11 cellular contexts compared by ENCODE assay signal in the genomic region with DNA sequence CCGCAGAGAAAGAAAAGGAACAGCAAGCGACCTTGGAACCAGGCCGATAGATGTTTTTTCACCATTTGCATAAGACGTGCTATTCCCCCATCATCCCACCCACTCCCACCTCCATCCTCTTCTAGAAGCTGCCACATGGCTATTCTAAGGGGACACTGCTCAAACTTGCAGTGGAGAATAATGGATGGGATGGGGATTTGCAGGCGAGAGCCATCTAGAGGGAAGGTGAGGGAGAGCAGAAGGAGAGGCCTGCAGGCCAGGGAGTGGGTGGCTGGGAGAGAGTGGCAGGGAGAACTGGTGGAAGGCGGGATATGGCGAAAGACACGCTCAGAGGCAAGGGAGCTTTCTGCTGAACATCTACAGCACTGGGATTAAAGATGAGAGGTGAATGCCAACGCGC.
DNase-seq lines count a peak whose midpoint lies in the region; ATAC-seq and TF ChIP-seq lines count a peak whose summit lies in the region.
"Had no signal": no experiment of that assay in that cellular context is flagged by ENCODE, and none has a peak within 500 bp of the region (broad histone marks: within the 10 kb centered on the region; RNA-seq: fewer than 3 reads in every experiment).

No MANE protein-coding gene starts in this region.

- no peak overlapping the region for H2BK120ac ChIP-seq in neuronal stem cell (ENCODE audit: low read depth, low read length)

- H3K27me3 Mint-ChIP-seq in natural killer cell (ENCODE audit: low read depth in 2 of 2) = peaks cover 0 to 4% of the 10 kb centered on the region in 2 donors
- H3K27me3 Mint-ChIP-seq in T-helper 17 cell = peaks cover 12% of the 10 kb centered on the region

- H3K4me2 ChIP-seq in GM23248 (ENCODE audit: unreplicated experiment) = no peak overlapping the region
- no peak overlapping the region for H3K4me2 ChIP-seq in neuronal stem cell (ENCODE audit: insufficient read depth, low read length, poor library complexity, severe bottlenecking)

- no peak overlapping the region for H2AK5ac ChIP-seq in neuronal stem cell (ENCODE audit: low read depth, low read length)

- H3K9me3 Mint-ChIP-seq in natural killer cell = peaks cover 0 to 2% of the 10 kb centered on the region in 2 donors

- in situ Hi-C loops in GM23248 (cut with MboI) = no loop called here

- H3K36me3 Mint-ChIP-seq in natural killer cell (no peaks in the 10 kb centered on the region), T-helper 17 cell (ENCODE audit: low read depth) (no peaks in the 10 kb centered on the region)

- H3K14ac ChIP-seq in neuronal stem cell (ENCODE audit: low read length) = no peak overlapping the region

- H3K9ac ChIP-seq in GM23248 = no peak overlapping the region
- H3K9ac ChIP-seq in neuronal stem cell (ENCODE audit: low read depth, low read length, poor library complexity) = no peak overlapping the region

- H3K4me3 Mint-ChIP-seq in natural killer cell (no peak overlapping the region), T-helper 17 cell (no peak overlapping the region)

- ATAC-seq in natural killer cell (no peak), HG03135 (IDR thresholded peaks at IDR 0.05; ENCODE audit: unreplicated experiment) (no peak), T-helper 17 cell (no peak)

- intact Hi-C loops in natural killer cell (cut with micrococcal nuclease) = no loop called here

- DNase-seq in GM23248 (peak; percentile 22), NCI-H526 treated with DMSO at 0.1 percent for 48 hours (lab: John Stamatoyannopoulos, UW) (peak; percentile 25), choroid plexus epithelial cell (ENCODE audit: low read depth) (peak; percentile 34), neuronal stem cell (ENCODE audit: low spot score) (no peak), natural killer cell (no peak), T-helper 17 cell (no peak), GM10266 (ENCODE audit: extremely low spot score) (no peak)
- DNase-seq: activated T-cell treated with anti-CD3 and anti-CD28 coated beads, Interleukin-2, amount 50 U/mL, for 1 hour; dorsolateral prefrontal cortex had no signal

- no peaks in the 10 kb centered on the region for H3K9me3 ChIP-seq in GM23248 (ENCODE audit: low read depth)
- H3K9me3 ChIP-seq in neuronal stem cell (replicated peaks in 1 of 2; ENCODE audit: control insufficient read depth in 2 of 2, insufficient read depth in 1 of 2, low read depth in 1 of 2, low read length in 2 of 2) = no peaks in the 10 kb centered on the region
- H3K9me3 ChIP-seq in T-helper 17 cell (ENCODE audit: control insufficient read depth, low read length, poor library complexity, severe bottlenecking) = no peaks in the 10 kb centered on the region

- H3K4me1 Mint-ChIP-seq in natural killer cell (no peaks in the 10 kb centered on the region), T-helper 17 cell (no peaks in the 10 kb centered on the region)

- H3K27ac ChIP-seq in GM23248 (no peak overlapping the region), neuronal stem cell (replicated peaks; ENCODE audit: low read length) (no peak overlapping the region)

- H3K36me3 ChIP-seq in GM23248 (ENCODE audit: low read depth) (no peaks in the 10 kb centered on the region), neuronal stem cell (replicated peaks in 1 of 2; ENCODE audit: control insufficient read depth in 2 of 2, insufficient read depth in 2 of 2, low read length in 2 of 2) (no peaks in the 10 kb centered on the region)

- H2AFZ ChIP-seq in GM23248 = no peak overlapping the region
- H2AFZ ChIP-seq in neuronal stem cell (ENCODE audit: low read length) = peak overlapping the region; percentile 3

- H3K4me3 ChIP-seq in GM23248 = no peak overlapping the region
- no peak overlapping the region for H3K4me3 ChIP-seq in choroid plexus epithelial cell (ENCODE audit: low read depth, low read length)
- H3K4me3 ChIP-seq in neuronal stem cell (ENCODE audit: low read length in 2 of 2) = no peak overlapping the region
- H3K4me3 ChIP-seq: dorsolateral prefrontal cortex, lung had no signal

- H3K79me2 ChIP-seq in GM23248 (ENCODE audit: insufficient read depth) = no peaks in the 10 kb centered on the region

- H3K79me1 ChIP-seq in neuronal stem cell (ENCODE audit: low read depth, low read length) = no peaks in the 10 kb centered on the region

- no peaks in the 10 kb centered on the region for H3F3A ChIP-seq in GM23248 (ENCODE audit: insufficient read depth)

- H2BK15ac ChIP-seq in neuronal stem cell (ENCODE audit: low read length) = no peak overlapping the region

- no peaks in the 10 kb centered on the region for H3K9me2 ChIP-seq in GM23248 (ENCODE audit: insufficient read depth)

- no peaks in the 10 kb centered on the region for H4K20me1 ChIP-seq in GM23248 (ENCODE audit: insufficient read depth)

- H3K18ac ChIP-seq in neuronal stem cell (ENCODE audit: low read length) = no peak overlapping the region

- H4K8ac ChIP-seq in neuronal stem cell (ENCODE audit: low read depth, low read length) = no peak overlapping the region

- H3K27me3 ChIP-seq in GM23248 (replicated peaks; ENCODE audit: insufficient read depth) (no peaks in the 10 kb centered on the region), neuronal stem cell (ENCODE audit: control insufficient read depth in 3 of 3, insufficient read depth in 3 of 3, low read depth in 1 of 3, low read length in 3 of 3) (no peaks in the 10 kb centered on the region)
- H3K27me3 ChIP-seq: dorsolateral prefrontal cortex had no signal

- H4K91ac ChIP-seq in neuronal stem cell (ENCODE audit: low read depth, low read length, poor library complexity) = no peak overlapping the region

- 69 to 70% methylated on average over 10 of the region's 10 CpGs for WGBS in GM23248 (ENCODE audit: low coverage in 1 of 2, low lambda C conversion rate in 2 of 2, missing lambda C conversion rate in 2 of 2), 2 experiments
- no CpG with 5 or more reads among the region's 10 CpGs for WGBS in neuronal stem cell (ENCODE audit: extremely low coverage in 2 of 2, insufficient read length in 2 of 2, insufficient replicate concordance in 1 of 2), 2 donors

- H3K23ac ChIP-seq in neuronal stem cell (ENCODE audit: low read depth, low read length, poor library complexity) = no peak overlapping the region

- H3K27ac Mint-ChIP-seq in natural killer cell (no peak overlapping the region), T-helper 17 cell (no peak overlapping the region)

- no peak overlapping the region for H3K4ac ChIP-seq in neuronal stem cell (ENCODE audit: low read length)

- no peak overlapping the region for H2BK12ac ChIP-seq in neuronal stem cell (ENCODE audit: low read length)

- TF ChIP-seq CTCF in choroid plexus epithelial cell (conservative IDR thresholded peaks at IDR 0.05; ENCODE audit: low read depth, low read length) = peak; percentile 51
- no peak for TF ChIP-seq CTCF in natural killer cell (IDR thresholded peaks at IDR 0.05)
- TF ChIP-seq CTCF in GM10266 (IDR thresholded peaks at IDR 0.05; ENCODE audit: control insufficient read depth, insufficient read depth, low read depth, missing control alignments) = no peak

- no peak overlapping the region for H2BK5ac ChIP-seq in neuronal stem cell (ENCODE audit: low read length)

- H3K4me1 ChIP-seq in GM23248 (ENCODE audit: insufficient read depth) (no peaks in the 10 kb centered on the region), neuronal stem cell (ENCODE audit: control insufficient read depth in 2 of 2, insufficient read depth in 1 of 2, low read depth in 1 of 2, low read length in 2 of 2) (peaks cover 0 to 13% of the 10 kb centered on the region in 2 donors)

Comparison
In these comparisons a context has a peak if more than half of its experiments do, and no peak if none do; other contexts are left out.
1. DNase-seq: peak in GM23248 (single experiment), NCI-H526 treated with DMSO at 0.1 percent for 48 hours (single experiment) and choroid plexus epithelial cell (single experiment); none in neuronal stem cell (single experiment), natural killer cell (single experiment), T-helper 17 cell (0 of 3) and GM10266 (single experiment).